8 cellular contexts compared by ENCODE assay signal in the genomic region with DNA sequence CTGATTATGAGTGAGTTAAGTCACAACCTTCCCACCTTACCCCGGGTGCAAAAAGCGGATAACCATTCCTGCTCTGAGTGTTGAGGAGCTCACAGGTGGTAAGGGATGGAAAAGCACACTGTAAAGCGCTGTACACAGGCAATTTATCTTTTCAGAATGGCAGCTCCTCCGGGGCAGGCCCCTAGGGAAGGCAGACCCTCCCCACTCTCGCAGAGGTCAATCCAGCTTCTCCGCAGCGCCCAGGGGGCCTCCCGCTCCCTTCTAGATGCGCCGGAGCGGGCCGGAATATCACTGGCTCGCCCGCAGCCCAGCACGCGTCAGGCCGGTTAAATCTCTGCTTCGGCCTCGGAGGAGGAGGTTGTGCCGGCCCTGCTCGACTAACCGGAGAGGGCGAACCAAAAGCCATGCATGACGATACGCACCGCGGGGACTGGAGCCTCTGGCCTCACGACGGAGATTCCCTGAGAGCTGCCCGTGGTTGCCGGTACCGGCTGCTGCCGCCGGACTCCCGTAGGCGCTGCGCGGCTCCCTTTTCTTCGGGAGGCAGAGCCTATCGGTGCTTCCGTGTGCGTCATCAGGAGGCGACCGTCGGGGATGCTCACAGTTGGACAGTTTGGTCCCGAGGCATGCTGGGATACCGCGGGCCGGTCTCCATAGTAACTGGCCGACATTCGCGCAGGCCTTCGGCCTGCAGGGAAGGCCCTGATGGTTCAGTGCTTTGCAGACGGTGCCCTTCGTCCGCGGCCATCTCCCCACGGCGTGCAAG. TPM values are rescaled to one million over a fixed set of nuclear protein-coding genes. Genes with fewer than 3 reads are reported as not detected.
DNase-seq lines count a peak whose midpoint lies in the region; ATAC-seq lines count a peak whose summit lies in the region.

A gene with protein sequence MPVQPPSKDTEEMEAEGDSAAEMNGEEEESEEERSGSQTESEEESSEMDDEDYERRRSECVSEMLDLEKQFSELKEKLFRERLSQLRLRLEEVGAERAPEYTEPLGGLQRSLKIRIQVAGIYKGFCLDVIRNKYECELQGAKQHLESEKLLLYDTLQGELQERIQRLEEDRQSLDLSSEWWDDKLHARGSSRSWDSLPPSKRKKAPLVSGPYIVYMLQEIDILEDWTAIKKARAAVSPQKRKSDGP (minus strand): TSS at position 555 of the 766 bp plus-strand sequence. CDS start 2,870 bp downstream, outside the sequence.

- H3K36me3 ChIP-seq in BLaER1, result peaks cover 39% of the 10 kb centered on the region

- peak within 1 kb of the TSS; percentile 90 for H3K4me3 ChIP-seq in BLaER1

- peak within 1 kb of the TSS; percentile 82 for H3K27ac ChIP-seq in BLaER1

- no peaks in the 10 kb centered on the region for H3K9me3 ChIP-seq in BLaER1

- peak within 1 kb of the TSS; percentile 99 for H3K4me2 ChIP-seq in BLaER1

- DNase-seq in NCI-H748 (lab: John Stamatoyannopoulos, UW; ENCODE audit: unreplicated experiment) (peak; percentile 98), dedifferentiated amniotic fluid mesenchymal stem cell (ENCODE audit: extremely low spot score) (peak; percentile 96), left lobe of liver (ENCODE audit: low spot score) (peak; percentile 99)
- peak; percentile 98 for DNase-seq in activated CD4-positive, alpha-beta T cell treated with anti-CD3 and anti-CD28 coated beads, Interleukin-2, amount 50 U/mL, for 1 hour
- peak; percentile 96 to 97 for DNase-seq in stimulated activated CD4-positive, alpha-beta T cell treated with anti-CD3 and anti-CD28 coated beads, Interleukin-2, amount 100 ng/mL, for 24 hours

- peak within 1 kb of the TSS; percentile 89 for H3K9ac ChIP-seq in BLaER1

- ATAC-seq in GM19328 (IDR thresholded peaks at IDR 0.05; ENCODE audit: unreplicated experiment), result peak; percentile 69
- peak; percentile 67 for ATAC-seq in HG03520 (IDR thresholded peaks at IDR 0.05; ENCODE audit: unreplicated experiment)
- ATAC-seq in left lobe of liver, result peak; percentile 81

- peaks cover 50% of the 10 kb centered on the region for H3K4me1 ChIP-seq in BLaER1

- H4K20me1 ChIP-seq in BLaER1, result peaks cover 19% of the 10 kb centered on the region

- H3K27me3 ChIP-seq in BLaER1, result no peaks in the 10 kb centered on the region

RNA-seq across cellular contexts. Expression of the gene that starts here (rescaled TPM):
- total RNA-seq in left lobe of liver, result 11.2 TPM

Comparison
In these comparisons a context has a peak if more than half of its experiments do, and no peak if none do; other contexts are left out.
1. Peak in every context shown above with its lines: DNase-seq, ATAC-seq, H3K4me3 ChIP-seq and H3K27ac ChIP-seq.